10 cellular contexts compared by ENCODE assay signal in the genomic region with DNA sequence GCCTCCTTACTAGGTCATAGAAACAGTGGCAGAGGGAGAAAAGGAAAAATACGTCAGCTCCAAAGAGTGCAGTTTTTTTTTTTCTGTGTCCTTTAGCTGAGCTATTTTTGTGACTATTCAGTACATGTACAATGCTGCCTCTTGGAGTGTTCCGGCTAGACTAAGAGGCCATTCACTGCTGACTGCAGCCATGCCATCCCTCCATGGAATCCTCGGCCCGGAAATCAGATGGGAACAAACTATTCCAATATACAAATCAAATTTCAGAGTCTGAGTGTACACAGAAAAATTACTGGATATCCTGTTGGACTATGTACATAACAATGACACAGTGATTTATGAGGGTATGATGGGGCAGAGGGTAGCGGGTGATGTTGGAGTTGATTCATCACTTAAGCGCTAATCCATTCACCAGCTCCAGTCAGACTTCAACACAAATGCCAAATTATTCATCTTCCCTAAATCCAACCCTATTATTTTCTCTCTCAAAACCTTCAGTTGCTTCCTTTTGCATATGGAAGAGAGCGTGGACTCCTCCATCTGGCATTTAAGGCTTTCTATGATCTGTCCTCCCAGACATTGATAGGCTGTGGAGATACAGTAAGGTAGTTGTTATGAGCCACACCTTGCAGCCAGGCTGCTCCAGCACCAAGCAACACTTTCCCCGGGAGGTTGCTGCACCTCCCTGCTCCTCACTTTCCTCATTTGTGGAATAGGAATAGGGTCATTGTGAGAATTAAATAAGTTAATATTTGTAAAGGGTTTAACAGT.
A peak's percentile ranks its signal among the peaks of the same experiment; 100 is the strongest.
DNase-seq lines count a peak whose midpoint lies in the region; ATAC-seq, FAIRE-seq and TF ChIP-seq lines count a peak whose summit lies in the region.
"Had no signal": no experiment of that assay in that cellular context is flagged by ENCODE, and none has a peak within 500 bp of the region (broad histone marks: within the 10 kb centered on the region; RNA-seq: fewer than 3 reads in every experiment).

No MANE protein-coding gene starts in this region.

- no peak overlapping the region for H3K4me3 Mint-ChIP-seq in activated naive CD8-positive, alpha-beta T cell
- no peak overlapping the region for H3K4me3 Mint-ChIP-seq in activated naive CD8-positive, alpha-beta T cell treated with anti-CD3 and anti-CD28 coated beads for 36 hours
- no peak overlapping the region for H3K4me3 Mint-ChIP-seq in memory B cell
- H3K4me3 Mint-ChIP-seq in activated T-helper 17 cell treated with anti-CD3 and anti-CD28 coated beads, Interleukin-2, amount 50 U/mL, for 72 hours: no peak overlapping the region
- H3K4me3 Mint-ChIP-seq: activated CD8-positive, alpha-beta T cell treated with anti-CD3 and anti-CD28 coated beads, Interleukin-2, amount 10 ng/mL, durations not matched to agents 7 days and 5 days had no signal

- FAIRE-seq in kidney (lab: Jason Lieb, UNC): no peak

- H3K36me3 ChIP-seq in kidney (ENCODE audit: control insufficient read depth in 1 of 2, insufficient read depth in 2 of 2, low read length in 2 of 2) (no peaks in the 10 kb centered on the region), OCI-LY7 (ENCODE audit: insufficient read depth, low read length) (peaks cover 5% of the 10 kb centered on the region; the same call in 1 of the 2 replicates)

- H3K4me2 ChIP-seq in OCI-LY7 (ENCODE audit: low read length): no peak overlapping the region

- H3K4me3 ChIP-seq in kidney (ENCODE audit: low read length in 2 of 2) (no peak overlapping the region), OCI-LY7 (ENCODE audit: low read depth, low read length, poor library complexity, severe bottlenecking) (no peak overlapping the region)

- no peaks in the 10 kb centered on the region for H3K9me2 ChIP-seq in OCI-LY7 (ENCODE audit: insufficient read depth, low read length)

- H3K79me2 ChIP-seq in OCI-LY7 (ENCODE audit: insufficient read depth, low read depth, low read length): no peaks in the 10 kb centered on the region

- peaks cover 23 to 35% of the 10 kb centered on the region in 2 donors for H3K4me1 ChIP-seq in kidney (ENCODE audit: control insufficient read depth in 1 of 2, insufficient read depth in 1 of 2, low read depth in 1 of 2, low read length in 2 of 2)
- peaks cover 2% of the 10 kb centered on the region for H3K4me1 ChIP-seq in OCI-LY7 (ENCODE audit: insufficient read depth, low read length, poor library complexity, severe bottlenecking)

- no peaks in the 10 kb centered on the region for H3K4me1 Mint-ChIP-seq in activated naive CD8-positive, alpha-beta T cell (ENCODE audit: low read depth)
- H3K4me1 Mint-ChIP-seq in activated naive CD8-positive, alpha-beta T cell treated with anti-CD3 and anti-CD28 coated beads for 36 hours: no peaks in the 10 kb centered on the region
- H3K4me1 Mint-ChIP-seq in memory B cell: peaks cover 3% of the 10 kb centered on the region
- H3K4me1 Mint-ChIP-seq in activated T-helper 17 cell treated with anti-CD3 and anti-CD28 coated beads, Interleukin-2, amount 50 U/mL, for 72 hours: peaks cover 5% of the 10 kb centered on the region

- no peak for DNase-seq in activated naive CD8-positive, alpha-beta T cell treated with anti-CD3 and anti-CD28 coated beads for 36 hours
- DNase-seq in dermis blood vessel endothelial cell (peak; percentile 97), memory B cell (ENCODE audit: low spot score in 2 of 2) (no peak), kidney (no peak), OCI-LY7 (ENCODE audit: low spot score) (no peak)
- no peak for DNase-seq in stimulated activated CD4-positive, alpha-beta T cell treated with anti-CD3 and anti-CD28 coated beads, Interleukin-4, amount 100 ng/mL, for 1 hour
- DNase-seq: activated CD8-positive, alpha-beta T cell treated with anti-CD3 and anti-CD28 coated beads, Interleukin-2, amount 10 ng/mL, durations not matched to agents 7 days and 5 days; naive B cell had no signal

- no peaks in the 10 kb centered on the region for H4K20me1 ChIP-seq in OCI-LY7 (ENCODE audit: insufficient read depth, low read length)

- CTCF ChIA-PET in OCI-LY7 (lab: Charles Lee; ENCODE audit: unreplicated experiment): interaction anchor here (0.5 kb wide), 1 partner anchor 16 kb away, joined by 3 read pairs; no protein-coding TSS in a partner anchor

- no peak overlapping the region for H2AFZ ChIP-seq in OCI-LY7 (ENCODE audit: low read length)

- H3K27ac Mint-ChIP-seq in activated naive CD8-positive, alpha-beta T cell: peak overlapping the region; percentile 18
- H3K27ac Mint-ChIP-seq in activated naive CD8-positive, alpha-beta T cell treated with anti-CD3 and anti-CD28 coated beads for 36 hours: no peak overlapping the region
- H3K27ac Mint-ChIP-seq in memory B cell: peak overlapping the region; percentile 58
- H3K27ac Mint-ChIP-seq in activated T-helper 17 cell treated with anti-CD3 and anti-CD28 coated beads, Interleukin-2, amount 50 U/mL, for 72 hours: no peak overlapping the region
- H3K27ac Mint-ChIP-seq: activated CD8-positive, alpha-beta T cell treated with anti-CD3 and anti-CD28 coated beads, Interleukin-2, amount 10 ng/mL, durations not matched to agents 7 days and 5 days had no signal

- H3K36me3 Mint-ChIP-seq in activated naive CD8-positive, alpha-beta T cell: peaks cover 9% of the 10 kb centered on the region
- peaks cover 4% of the 10 kb centered on the region for H3K36me3 Mint-ChIP-seq in activated naive CD8-positive, alpha-beta T cell treated with anti-CD3 and anti-CD28 coated beads for 36 hours
- H3K36me3 Mint-ChIP-seq in memory B cell: peaks cover 5% of the 10 kb centered on the region
- H3K36me3 Mint-ChIP-seq in activated T-helper 17 cell treated with anti-CD3 and anti-CD28 coated beads, Interleukin-2, amount 50 U/mL, for 72 hours (ENCODE audit: low read depth): peaks cover 7% of the 10 kb centered on the region

- peak overlapping the region in 1 of 2 donors; percentile 45 for H3K27ac ChIP-seq in kidney (ENCODE audit: low read depth in 2 of 2, low read length in 2 of 2)
- H3K27ac ChIP-seq in OCI-LY7 (ENCODE audit: low read depth, low read length, poor library complexity, severe bottlenecking): no peak overlapping the region

- POLR2A ChIA-PET in OCI-LY7 (lab: Charles Lee): interaction anchor here (0.5 to 3.2 kb wide), 5 partner anchors 8 to 339 kb away, joined by 3 to 22 read pairs (median 6); no protein-coding TSS in a partner anchor

- no peaks in the 10 kb centered on the region for H3K27me3 Mint-ChIP-seq in activated naive CD8-positive, alpha-beta T cell
- no peaks in the 10 kb centered on the region for H3K27me3 Mint-ChIP-seq in activated naive CD8-positive, alpha-beta T cell treated with anti-CD3 and anti-CD28 coated beads for 36 hours
- no peaks in the 10 kb centered on the region for H3K27me3 Mint-ChIP-seq in memory B cell
- H3K27me3 Mint-ChIP-seq in activated T-helper 17 cell treated with anti-CD3 and anti-CD28 coated beads, Interleukin-2, amount 50 U/mL, for 72 hours: no peaks in the 10 kb centered on the region
- H3K27me3 Mint-ChIP-seq: naive B cell had no signal

- no peak for ATAC-seq in memory B cell (ENCODE audit: low read depth)
- no peak for ATAC-seq in activated T-helper 17 cell treated with anti-CD3 and anti-CD28 coated beads, Interleukin-2, amount 50 U/mL, for 72 hours (replicated peaks)
- ATAC-seq: activated CD8-positive, alpha-beta T cell treated with anti-CD3 and anti-CD28 coated beads, Interleukin-2, amount 10 ng/mL, durations not matched to agents 7 days and 5 days had no signal

- BruUV-seq in OCI-LY7 (replicated peaks; lab: Mats Ljungman, UMichigan): no TSS peak

- TF ChIP-seq CTCF in kidney (IDR thresholded peaks at IDR 0.05; ENCODE audit: borderline replicate concordance, extremely low read depth, insufficient read depth) (no peak), OCI-LY7 (conservative IDR thresholded peaks at IDR 0.05; ENCODE audit: low read length) (no peak)

- intact Hi-C loops in kidney (cut with DNase I) (no loop called here), OCI-LY7 (cut with micrococcal nuclease; ENCODE audit: unreplicated experiment) (no loop called here)

- no peaks in the 10 kb centered on the region for H3K9me3 Mint-ChIP-seq in activated naive CD8-positive, alpha-beta T cell (ENCODE audit: low read depth)
- H3K9me3 Mint-ChIP-seq in activated naive CD8-positive, alpha-beta T cell treated with anti-CD3 and anti-CD28 coated beads for 36 hours: no peaks in the 10 kb centered on the region
- H3K9me3 Mint-ChIP-seq in memory B cell: no peaks in the 10 kb centered on the region
- no peaks in the 10 kb centered on the region for H3K9me3 Mint-ChIP-seq in activated T-helper 17 cell treated with anti-CD3 and anti-CD28 coated beads, Interleukin-2, amount 50 U/mL, for 72 hours
- H3K9me3 Mint-ChIP-seq: naive B cell had no signal

- H3K9ac ChIP-seq in kidney (ENCODE audit: low read length in 2 of 2): no peak overlapping the region

- no peaks in the 10 kb centered on the region for H3K9me3 ChIP-seq in kidney (ENCODE audit: control insufficient read depth in 1 of 2, low read length in 2 of 2)
- H3K9me3 ChIP-seq in OCI-LY7 (ENCODE audit: low read length): no peaks in the 10 kb centered on the region

Comparison
In these comparisons a context has a peak if more than half of its experiments do, and no peak if none do; other contexts are left out.
1. H3K27ac Mint-ChIP-seq: peak in activated naive CD8-positive, alpha-beta T cell (single experiment) and memory B cell (single experiment); none in activated naive CD8-positive, alpha-beta T cell treated with anti-CD3 and anti-CD28 coated beads for 36 hours (single experiment) and activated T-helper 17 cell treated with anti-CD3 and anti-CD28 coated beads, Interleukin-2, amount 50 U/mL, for 72 hours (single experiment).